In genomic region chr12:45473636-45474035, GRCh38 we compare ENCODE assay signal across 35 cellular contexts.
"Had no signal": no experiment of that assay in that cellular context is flagged by ENCODE, and none has a peak within 500 bp of the region (broad histone marks: within the 10 kb centered on the region; RNA-seq: fewer than 3 reads in every experiment).

No MANE protein-coding gene starts in this region.

- ATAC-seq: activated CD8-positive, alpha-beta T cell treated with anti-CD3 and anti-CD28 coated beads for 36 hours; activated naive CD4-positive, alpha-beta T cell treated with anti-CD3 and anti-CD28 coated beads, Interleukin-2, amount 50 U/mL, for 72 hours; activated T-cell treated with anti-CD3 and anti-CD28 coated beads, Interleukin-2, amount 50 U/mL, for 4 hours; activated T-cell treated with anti-CD3 and anti-CD28 coated beads, Interleukin-2, amount 50 U/mL, for 72 hours; activated T-helper 17 cell treated with anti-CD3 and anti-CD28 coated beads, Interleukin-2, amount 50 U/mL, for 72 hours; body of pancreas had no signal

- H3K27me3 ChIP-seq: adrenal gland, body of pancreas, brain microvascular endothelial cell, breast epithelium had no signal

- H3K4me1 Mint-ChIP-seq: activated B cell treated with CpG ODN at 0.5 μM for 24 hours had no signal

- H3K4me3 Mint-ChIP-seq: activated B cell treated with CpG ODN at 0.5 μM for 24 hours; activated CD4-positive, alpha-beta memory T cell treated with anti-CD3 and anti-CD28 coated beads for 36 hours; activated CD4-positive, alpha-beta T cell treated with anti-CD3 and anti-CD28 coated beads, Interleukin-2, amount 10 ng/mL, durations not matched to agents 24 days and 14 days; activated CD8-positive, alpha-beta T cell treated with anti-CD3 and anti-CD28 coated beads for 36 hours; activated naive CD4-positive, alpha-beta T cell treated with anti-CD3 and anti-CD28 coated beads for 36 hours; activated naive CD8-positive, alpha-beta T cell treated with anti-CD3 and anti-CD28 coated beads for 36 hours; activated T-cell treated with anti-CD3 and anti-CD28 coated beads, Interleukin-2, amount 50 U/mL, for 4 hours; activated T-cell treated with anti-CD3 and anti-CD28 coated beads, Interleukin-2, amount 50 U/mL, for 72 hours; activated T-helper 1 cell treated with anti-CD3 and anti-CD28 coated beads, Interleukin-12 subunit alpha, Interleukin-12 subunit beta, Interleukin-2, Interleukin-4 antibody, amounts not matched to agents 30 ng/mL and 10 ng/mL and 1 ng/mL, durations not matched to agents 14 hours and 24 hours and 36 hours; activated T-helper 17 cell treated with anti-CD3 and anti-CD28 coated beads, Interleukin-2, amount 50 U/mL, for 72 hours; T-helper 1 cell treated with Interleukin-12 subunit alpha and Interleukin-12 subunit beta and Interleukin-4 antibody, amounts not matched to agents 30 μg/mL and 1 μg/mL, for 36 hours; T-helper 2 cell treated with Interferon-gamma antibody and Interleukin-4, amounts not matched to agents 5 μg/mL and 100 μg/mL, for 36 hours had no signal

- H3K27me3 Mint-ChIP-seq: activated T-helper 17 cell treated with anti-CD3 and anti-CD28 coated beads, Interleukin-2, amount 50 U/mL, for 72 hours had no signal

- H3K9me3 ChIP-seq: adrenal gland, body of pancreas, breast epithelium had no signal

- H3K9me3 Mint-ChIP-seq: activated T-helper 17 cell treated with anti-CD3 and anti-CD28 coated beads, Interleukin-2, amount 50 U/mL, for 72 hours; T-helper 2 cell treated with Interferon-gamma antibody and Interleukin-4, amounts not matched to agents 5 μg/mL and 100 μg/mL, for 36 hours had no signal

- H3K27ac ChIP-seq: adrenal gland, body of pancreas, brain microvascular endothelial cell, breast epithelium, VCaP had no signal

- DNase-seq: activated B cell treated with CpG ODN at 0.5 μM for 24 hours; activated CD4-positive, alpha-beta memory T cell treated with anti-CD3 and anti-CD28 coated beads for 36 hours; activated CD4-positive, alpha-beta T cell treated with anti-CD3 and anti-CD28 coated beads for 4 hours; activated CD4-positive, alpha-beta T cell treated with anti-CD3 and anti-CD28 coated beads, Interleukin-2, amount 10 ng/mL, durations not matched to agents 24 days and 14 days; activated CD4-positive, alpha-beta T cell treated with anti-CD3 and anti-CD28 coated beads, Interleukin-2, amount 50 U/mL, for 1 hour; activated CD4-positive, alpha-beta T cell treated with anti-CD3 and anti-CD28 coated beads, Interleukin-2, amount 50 U/mL, for 4 hours; activated CD4-positive, CD25-positive, alpha-beta regulatory T cell treated with anti-CD3 and anti-CD28 coated beads, Interleukin-2, amount 50 U/mL, for 72 hours; activated CD8-positive, alpha-beta memory T cell treated with anti-CD3 and anti-CD28 coated beads, Interleukin-2, amount 50 U/mL, for 4 hours; activated CD8-positive, alpha-beta T cell treated with anti-CD3 and anti-CD28 coated beads for 36 hours; activated effector memory CD4-positive, alpha-beta T cell treated with anti-CD3 and anti-CD28 coated beads, Interleukin-2, amount 50 U/mL, for 16 hours; activated gamma-delta T cell treated with Interleukin-2 at 50 U/mL for 16 hours; activated naive CD4-positive, alpha-beta T cell; activated naive CD4-positive, alpha-beta T cell treated with anti-CD3 and anti-CD28 coated beads for 36 hours; activated naive CD4-positive, alpha-beta T cell treated with anti-CD3 and anti-CD28 coated beads, Interleukin-2, amount 50 U/mL, for 16 hours; activated naive CD8-positive, alpha-beta T cell treated with anti-CD3 and anti-CD28 coated beads for 36 hours; activated T-cell treated with anti-CD3 and anti-CD28 coated beads for 4 hours; activated T-cell treated with anti-CD3 and anti-CD28 coated beads, Interleukin-2, amount 50 U/mL, for 1 hour; activated T-cell treated with anti-CD3 and anti-CD28 coated beads, Interleukin-2, amount 50 U/mL, for 4 hours; activated T-cell treated with anti-CD3 and anti-CD28 coated beads, Interleukin-2, amount 50 U/mL, for 72 hours; adrenal gland; amniotic stem cell; aorta; body of pancreas; brain microvascular endothelial cell; central memory CD4-positive, alpha-beta T cell; T-helper 1 cell; T-helper 2 cell; T-helper 9 cell had no signal

- H3K27ac Mint-ChIP-seq: activated B cell treated with CpG ODN at 0.5 μM for 24 hours; activated CD4-positive, alpha-beta memory T cell treated with anti-CD3 and anti-CD28 coated beads for 36 hours; activated CD4-positive, alpha-beta T cell treated with anti-CD3 and anti-CD28 coated beads, Interleukin-2, amount 10 ng/mL, durations not matched to agents 24 days and 14 days; activated CD8-positive, alpha-beta T cell treated with anti-CD3 and anti-CD28 coated beads for 36 hours; activated naive CD4-positive, alpha-beta T cell treated with anti-CD3 and anti-CD28 coated beads for 36 hours; activated naive CD4-positive, alpha-beta T cell treated with anti-CD3 and anti-CD28 coated beads, Interleukin-2, amount 50 U/mL, for 72 hours; activated naive CD8-positive, alpha-beta T cell treated with anti-CD3 and anti-CD28 coated beads for 36 hours; activated T-cell treated with anti-CD3 and anti-CD28 coated beads, Interleukin-2, amount 50 U/mL, for 72 hours; activated T-helper 1 cell treated with anti-CD3 and anti-CD28 coated beads, Interleukin-12 subunit alpha, Interleukin-12 subunit beta, Interleukin-2, Interleukin-4 antibody, amounts not matched to agents 30 ng/mL and 10 ng/mL and 1 ng/mL, durations not matched to agents 14 hours and 24 hours and 36 hours; activated T-helper 17 cell treated with anti-CD3 and anti-CD28 coated beads, Interleukin-2, amount 50 U/mL, for 72 hours; T-helper 1 cell treated with Interleukin-12 subunit alpha and Interleukin-12 subunit beta and Interleukin-4 antibody, amounts not matched to agents 30 μg/mL and 1 μg/mL, for 36 hours; T-helper 2 cell treated with Interferon-gamma antibody and Interleukin-4, amounts not matched to agents 5 μg/mL and 100 μg/mL, for 36 hours had no signal

- H3K4me1 ChIP-seq: adrenal gland, body of pancreas, breast epithelium had no signal

- H3K36me3 Mint-ChIP-seq: activated naive CD8-positive, alpha-beta T cell treated with anti-CD3 and anti-CD28 coated beads for 36 hours had no signal

- H3K4me3 ChIP-seq: adrenal gland, body of pancreas, breast epithelium had no signal

- H3K36me3 ChIP-seq: adrenal gland, brain microvascular endothelial cell, breast epithelium had no signal
